In the genomic region with DNA sequence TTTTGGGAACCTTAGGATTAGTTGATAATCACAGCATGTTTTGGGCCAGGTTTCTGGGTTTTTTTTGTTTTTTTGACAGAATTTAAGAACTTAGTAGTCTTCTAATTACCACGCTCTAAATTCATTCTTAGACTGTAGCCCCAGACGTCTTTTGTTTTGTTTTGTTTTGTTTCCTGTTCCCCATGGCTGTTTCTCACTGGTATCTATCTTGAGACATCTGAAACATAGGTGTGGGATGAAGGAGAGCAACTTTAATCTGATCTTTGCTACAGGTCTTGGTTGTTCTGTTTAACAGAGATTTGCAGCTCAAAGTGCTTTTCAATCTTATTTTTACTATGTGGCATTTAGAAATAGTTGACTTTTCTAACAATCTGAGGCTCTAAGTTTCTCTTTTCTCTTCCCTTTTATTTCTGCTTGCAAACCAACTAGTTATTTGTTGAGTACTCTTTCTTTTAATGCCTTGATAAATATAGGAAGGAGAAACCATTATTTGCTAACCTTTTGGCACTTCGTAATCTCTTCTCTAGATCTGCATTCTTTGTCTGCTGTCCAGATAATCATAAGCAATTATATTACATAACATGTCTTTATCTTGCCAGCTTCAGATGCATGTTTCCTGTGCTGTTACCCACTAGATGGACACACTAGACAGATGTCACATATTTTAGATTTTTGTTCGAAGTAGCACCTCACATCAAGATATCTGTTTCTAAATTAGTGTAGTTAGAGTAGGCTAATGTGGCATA, we compare ENCODE assay signal across 2 cellular contexts.
A peak's percentile ranks its signal among the peaks of the same experiment; 100 is the strongest.
TF ChIP-seq lines count a peak whose summit lies in the region.

No MANE protein-coding gene starts in this region.

TF ChIP-seq in A549, 52 proteins besides CTCF, POLR2A, EP300 and RAD21:
- no peak for TF ChIP-seq HOXB13 (CRISPR knock-in tag; IDR thresholded peaks at IDR 0.05; ENCODE audit: low read depth)
- no peak for TF ChIP-seq KDM1A (IDR thresholded peaks at IDR 0.05; ENCODE audit: low read depth)
- peak; percentile 94 for TF ChIP-seq GATA3 (IDR thresholded peaks at IDR 0.05; ENCODE audit: borderline replicate concordance)
- TF ChIP-seq, protein P1, sequence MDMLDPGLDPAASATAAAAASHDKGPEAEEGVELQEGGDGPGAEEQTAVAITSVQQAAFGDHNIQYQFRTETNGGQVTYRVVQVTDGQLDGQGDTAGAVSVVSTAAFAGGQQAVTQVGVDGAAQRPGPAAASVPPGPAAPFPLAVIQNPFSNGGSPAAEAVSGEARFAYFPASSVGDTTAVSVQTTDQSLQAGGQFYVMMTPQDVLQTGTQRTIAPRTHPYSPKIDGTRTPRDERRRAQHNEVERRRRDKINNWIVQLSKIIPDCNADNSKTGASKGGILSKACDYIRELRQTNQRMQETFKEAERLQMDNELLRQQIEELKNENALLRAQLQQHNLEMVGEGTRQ (IDR thresholded peaks at IDR 0.05), result no peak
- TF ChIP-seq CEBPB (IDR thresholded peaks at IDR 0.05), result peak; percentile 27 to 56; a peak in 2 of 4 replicates

TF ChIP-seq in IMR-90, 13 proteins besides CTCF, POLR2A, EP300 and RAD21:
- TF ChIP-seq RFX5 (IDR thresholded peaks at IDR 0.05; ENCODE audit: low read depth, low read length) (no peak), BHLHE40 (IDR thresholded peaks at IDR 0.05; ENCODE audit: low read depth, low read length) (no peak), MAZ (IDR thresholded peaks at IDR 0.05; ENCODE audit: borderline replicate concordance, low read depth, low read length) (no peak), RCOR1 (IDR thresholded peaks at IDR 0.05; ENCODE audit: insufficient replicate concordance, low read length) (no peak), MXI1 (IDR thresholded peaks at IDR 0.05; ENCODE audit: borderline replicate concordance, low read depth, low read length) (no peak), CEBPB (IDR thresholded peaks at IDR 0.05; ENCODE audit: low read depth, low read length) (no peak), MAFK (IDR thresholded peaks at IDR 0.05; ENCODE audit: low read depth, low read length) (no peak), FOS (IDR thresholded peaks at IDR 0.05; ENCODE audit: low read depth, low read length) (no peak), CHD1 (IDR thresholded peaks at IDR 0.05; ENCODE audit: low read depth, low read length) (no peak), NFE2L2 (IDR thresholded peaks at IDR 0.05; ENCODE audit: low read depth, low read length) (no peak), SMC3 (IDR thresholded peaks at IDR 0.05; ENCODE audit: low read depth, low read length) (no peak)
- TF ChIP-seq, protein P2, sequence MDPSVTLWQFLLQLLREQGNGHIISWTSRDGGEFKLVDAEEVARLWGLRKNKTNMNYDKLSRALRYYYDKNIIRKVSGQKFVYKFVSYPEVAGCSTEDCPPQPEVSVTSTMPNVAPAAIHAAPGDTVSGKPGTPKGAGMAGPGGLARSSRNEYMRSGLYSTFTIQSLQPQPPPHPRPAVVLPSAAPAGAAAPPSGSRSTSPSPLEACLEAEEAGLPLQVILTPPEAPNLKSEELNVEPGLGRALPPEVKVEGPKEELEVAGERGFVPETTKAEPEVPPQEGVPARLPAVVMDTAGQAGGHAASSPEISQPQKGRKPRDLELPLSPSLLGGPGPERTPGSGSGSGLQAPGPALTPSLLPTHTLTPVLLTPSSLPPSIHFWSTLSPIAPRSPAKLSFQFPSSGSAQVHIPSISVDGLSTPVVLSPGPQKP (IDR thresholded peaks at IDR 0.05; ENCODE audit: borderline replicate concordance, low read depth, low read length), result no peak
- TF ChIP-seq, protein P1 (IDR thresholded peaks at IDR 0.05; ENCODE audit: low read depth, low read length), result no peak
TF ChIP-seq in IMR-90: peak in this region for 0.
